Comparison of ENCODE assay signal across 1 cellular context in the genomic region with DNA sequence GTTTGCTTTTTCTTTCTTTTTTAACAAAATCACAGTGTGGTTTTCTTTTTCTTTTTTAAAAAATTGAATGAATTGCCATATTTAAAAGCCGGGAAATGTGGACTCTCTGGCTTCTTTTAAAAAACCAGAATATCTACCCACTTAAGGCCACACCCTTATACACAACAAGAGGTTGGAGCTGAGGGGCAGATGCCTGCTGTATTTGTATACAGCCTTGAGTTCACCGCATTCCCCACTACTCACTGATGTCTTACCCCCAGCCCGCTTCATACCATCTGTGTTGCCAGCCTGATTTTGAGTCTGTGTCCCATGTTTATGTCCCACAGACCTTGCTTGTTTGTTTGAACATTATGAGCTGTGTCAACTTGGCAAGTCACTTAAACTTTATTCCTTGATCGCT.
TF ChIP-seq lines count a peak whose summit lies in the region.

No MANE protein-coding gene starts in this region.

TF ChIP-seq in GM23338, 12 proteins besides CTCF, POLR2A, EP300 and RAD21 (continued from another document):
- TF ChIP-seq, protein P1, sequence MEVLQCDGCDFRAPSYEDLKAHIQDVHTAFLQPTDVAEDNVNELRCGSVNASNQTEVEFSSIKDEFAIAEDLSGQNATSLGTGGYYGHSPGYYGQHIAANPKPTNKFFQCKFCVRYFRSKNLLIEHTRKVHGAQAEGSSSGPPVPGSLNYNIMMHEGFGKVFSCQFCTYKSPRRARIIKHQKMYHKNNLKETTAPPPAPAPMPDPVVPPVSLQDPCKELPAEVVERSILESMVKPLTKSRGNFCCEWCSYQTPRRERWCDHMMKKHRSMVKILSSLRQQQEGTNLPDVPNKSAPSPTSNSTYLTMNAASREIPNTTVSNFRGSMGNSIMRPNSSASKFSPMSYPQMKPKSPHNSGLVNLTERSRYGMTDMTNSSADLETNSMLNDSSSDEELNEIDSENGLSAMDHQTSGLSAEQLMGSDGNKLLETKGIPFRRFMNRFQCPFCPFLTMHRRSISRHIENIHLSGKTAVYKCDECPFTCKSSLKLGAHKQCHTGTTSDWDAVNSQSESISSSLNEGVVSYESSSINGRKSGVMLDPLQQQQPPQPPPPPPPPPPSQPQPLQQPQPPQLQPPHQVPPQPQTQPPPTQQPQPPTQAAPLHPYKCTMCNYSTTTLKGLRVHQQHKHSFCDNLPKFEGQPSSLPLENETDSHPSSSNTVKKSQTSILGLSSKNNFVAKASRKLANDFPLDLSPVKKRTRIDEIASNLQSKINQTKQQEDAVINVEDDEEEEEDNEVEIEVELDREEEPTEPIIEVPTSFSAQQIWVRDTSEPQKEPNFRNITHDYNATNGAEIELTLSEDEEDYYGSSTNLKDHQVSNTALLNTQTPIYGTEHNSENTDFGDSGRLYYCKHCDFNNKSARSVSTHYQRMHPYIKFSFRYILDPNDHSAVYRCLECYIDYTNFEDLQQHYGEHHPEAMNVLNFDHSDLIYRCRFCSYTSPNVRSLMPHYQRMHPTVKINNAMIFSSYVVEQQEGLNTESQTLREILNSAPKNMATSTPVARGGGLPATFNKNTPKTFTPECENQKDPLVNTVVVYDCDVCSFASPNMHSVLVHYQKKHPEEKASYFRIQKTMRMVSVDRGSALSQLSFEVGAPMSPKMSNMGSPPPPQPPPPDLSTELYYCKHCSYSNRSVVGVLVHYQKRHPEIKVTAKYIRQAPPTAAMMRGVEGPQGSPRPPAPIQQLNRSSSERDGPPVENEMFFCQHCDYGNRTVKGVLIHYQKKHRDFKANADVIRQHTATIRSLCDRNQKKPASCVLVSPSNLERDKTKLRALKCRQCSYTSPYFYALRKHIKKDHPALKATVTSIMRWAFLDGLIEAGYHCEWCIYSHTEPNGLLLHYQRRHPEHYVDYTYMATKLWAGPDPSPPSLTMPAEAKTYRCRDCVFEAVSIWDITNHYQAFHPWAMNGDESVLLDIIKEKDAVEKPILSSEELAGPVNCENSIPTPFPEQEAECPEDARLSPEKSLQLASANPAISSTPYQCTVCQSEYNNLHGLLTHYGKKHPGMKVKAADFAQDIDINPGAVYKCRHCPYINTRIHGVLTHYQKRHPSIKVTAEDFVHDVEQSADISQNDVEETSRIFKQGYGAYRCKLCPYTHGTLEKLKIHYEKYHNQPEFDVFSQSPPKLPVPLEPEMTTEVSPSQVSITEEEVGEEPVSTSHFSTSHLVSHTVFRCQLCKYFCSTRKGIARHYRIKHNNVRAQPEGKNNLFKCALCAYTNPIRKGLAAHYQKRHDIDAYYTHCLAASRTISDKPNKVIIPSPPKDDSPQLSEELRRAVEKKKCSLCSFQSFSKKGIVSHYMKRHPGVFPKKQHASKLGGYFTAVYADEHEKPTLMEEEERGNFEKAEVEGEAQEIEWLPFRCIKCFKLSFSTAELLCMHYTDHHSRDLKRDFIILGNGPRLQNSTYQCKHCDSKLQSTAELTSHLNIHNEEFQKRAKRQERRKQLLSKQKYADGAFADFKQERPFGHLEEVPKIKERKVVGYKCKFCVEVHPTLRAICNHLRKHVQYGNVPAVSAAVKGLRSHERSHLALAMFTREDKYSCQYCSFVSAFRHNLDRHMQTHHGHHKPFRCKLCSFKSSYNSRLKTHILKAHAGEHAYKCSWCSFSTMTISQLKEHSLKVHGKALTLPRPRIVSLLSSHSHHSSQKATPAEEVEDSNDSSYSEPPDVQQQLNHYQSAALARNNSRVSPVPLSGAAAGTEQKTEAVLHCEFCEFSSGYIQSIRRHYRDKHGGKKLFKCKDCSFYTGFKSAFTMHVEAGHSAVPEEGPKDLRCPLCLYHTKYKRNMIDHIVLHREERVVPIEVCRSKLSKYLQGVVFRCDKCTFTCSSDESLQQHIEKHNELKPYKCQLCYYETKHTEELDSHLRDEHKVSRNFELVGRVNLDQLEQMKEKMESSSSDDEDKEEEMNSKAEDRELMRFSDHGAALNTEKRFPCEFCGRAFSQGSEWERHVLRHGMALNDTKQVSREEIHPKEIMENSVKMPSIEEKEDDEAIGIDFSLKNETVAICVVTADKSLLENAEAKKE (CRISPR knock-in tag; IDR thresholded peaks at IDR 0.05), result no peak
- TF ChIP-seq ZNF114 (CRISPR knock-in tag; IDR thresholded peaks at IDR 0.05) (no peak), ZNF331 (CRISPR knock-in tag; IDR thresholded peaks at IDR 0.05; ENCODE audit: low read depth) (no peak), POLR2AphosphoS5 (IDR thresholded peaks at IDR 0.05; ENCODE audit: low read depth) (no peak), JUNB (IDR thresholded peaks at IDR 0.05; ENCODE audit: unreplicated experiment) (no peak), EZH2phosphoT487 (IDR thresholded peaks at IDR 0.05; ENCODE audit: unreplicated experiment) (no peak), STAT1 (IDR thresholded peaks at IDR 0.05; ENCODE audit: unreplicated experiment) (no peak)
- TF ChIP-seq, protein P2, sequence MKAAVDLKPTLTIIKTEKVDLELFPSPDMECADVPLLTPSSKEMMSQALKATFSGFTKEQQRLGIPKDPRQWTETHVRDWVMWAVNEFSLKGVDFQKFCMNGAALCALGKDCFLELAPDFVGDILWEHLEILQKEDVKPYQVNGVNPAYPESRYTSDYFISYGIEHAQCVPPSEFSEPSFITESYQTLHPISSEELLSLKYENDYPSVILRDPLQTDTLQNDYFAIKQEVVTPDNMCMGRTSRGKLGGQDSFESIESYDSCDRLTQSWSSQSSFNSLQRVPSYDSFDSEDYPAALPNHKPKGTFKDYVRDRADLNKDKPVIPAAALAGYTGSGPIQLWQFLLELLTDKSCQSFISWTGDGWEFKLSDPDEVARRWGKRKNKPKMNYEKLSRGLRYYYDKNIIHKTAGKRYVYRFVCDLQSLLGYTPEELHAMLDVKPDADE (IDR thresholded peaks at IDR 0.05), result no peak
- TF ChIP-seq, protein P3, sequence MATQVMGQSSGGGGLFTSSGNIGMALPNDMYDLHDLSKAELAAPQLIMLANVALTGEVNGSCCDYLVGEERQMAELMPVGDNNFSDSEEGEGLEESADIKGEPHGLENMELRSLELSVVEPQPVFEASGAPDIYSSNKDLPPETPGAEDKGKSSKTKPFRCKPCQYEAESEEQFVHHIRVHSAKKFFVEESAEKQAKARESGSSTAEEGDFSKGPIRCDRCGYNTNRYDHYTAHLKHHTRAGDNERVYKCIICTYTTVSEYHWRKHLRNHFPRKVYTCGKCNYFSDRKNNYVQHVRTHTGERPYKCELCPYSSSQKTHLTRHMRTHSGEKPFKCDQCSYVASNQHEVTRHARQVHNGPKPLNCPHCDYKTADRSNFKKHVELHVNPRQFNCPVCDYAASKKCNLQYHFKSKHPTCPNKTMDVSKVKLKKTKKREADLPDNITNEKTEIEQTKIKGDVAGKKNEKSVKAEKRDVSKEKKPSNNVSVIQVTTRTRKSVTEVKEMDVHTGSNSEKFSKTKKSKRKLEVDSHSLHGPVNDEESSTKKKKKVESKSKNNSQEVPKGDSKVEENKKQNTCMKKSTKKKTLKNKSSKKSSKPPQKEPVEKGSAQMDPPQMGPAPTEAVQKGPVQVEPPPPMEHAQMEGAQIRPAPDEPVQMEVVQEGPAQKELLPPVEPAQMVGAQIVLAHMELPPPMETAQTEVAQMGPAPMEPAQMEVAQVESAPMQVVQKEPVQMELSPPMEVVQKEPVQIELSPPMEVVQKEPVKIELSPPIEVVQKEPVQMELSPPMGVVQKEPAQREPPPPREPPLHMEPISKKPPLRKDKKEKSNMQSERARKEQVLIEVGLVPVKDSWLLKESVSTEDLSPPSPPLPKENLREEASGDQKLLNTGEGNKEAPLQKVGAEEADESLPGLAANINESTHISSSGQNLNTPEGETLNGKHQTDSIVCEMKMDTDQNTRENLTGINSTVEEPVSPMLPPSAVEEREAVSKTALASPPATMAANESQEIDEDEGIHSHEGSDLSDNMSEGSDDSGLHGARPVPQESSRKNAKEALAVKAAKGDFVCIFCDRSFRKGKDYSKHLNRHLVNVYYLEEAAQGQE (IDR thresholded peaks at IDR 0.05; ENCODE audit: unreplicated experiment), result no peak
